19 cellular contexts compared by ENCODE assay signal in genomic region chr18:35549515-35549914, GRCh38.
"Had no signal": no experiment of that assay in that cellular context is flagged by ENCODE, and none has a peak within 500 bp of the region (broad histone marks: within the 10 kb centered on the region; RNA-seq: fewer than 3 reads in every experiment).

No MANE protein-coding gene starts in this region.

- H3K4me1 ChIP-seq: foreskin keratinocyte, psoas muscle, right lobe of liver, upper lobe of left lung had no signal

- H3K9me3 ChIP-seq: psoas muscle, right lobe of liver, SK-N-SH, thoracic aorta, upper lobe of left lung had no signal

- H3K4me3 ChIP-seq: cardiac muscle cell, dorsolateral prefrontal cortex, psoas muscle, right lobe of liver, thoracic aorta, upper lobe of left lung had no signal

- H3K27ac ChIP-seq: cardiac muscle cell, dorsolateral prefrontal cortex, foreskin keratinocyte, psoas muscle, right lobe of liver, thoracic aorta, upper lobe of left lung had no signal

- H3K36me3 ChIP-seq: cardiac muscle cell, right lobe of liver, thoracic aorta, upper lobe of left lung had no signal

- DNase-seq: activated CD4-positive, alpha-beta T cell treated with anti-CD3 and anti-CD28 coated beads for 1 hour; activated CD4-positive, alpha-beta T cell treated with anti-CD3 and anti-CD28 coated beads, Interleukin-2, amount 50 U/mL, for 48 hours; activated gamma-delta T cell treated with Interleukin-2 at 50 U/mL for 16 hours; amniotic stem cell; dorsolateral prefrontal cortex; foreskin keratinocyte; hippocampal formation; naive thymus-derived CD8-positive, alpha-beta T cell; psoas muscle; right lobe of liver; SK-N-SH; small intestine; stimulated activated CD4-positive, alpha-beta T cell treated with anti-CD3 and anti-CD28 coated beads, Interleukin-4, amount 100 ng/mL, for 24 hours; upper lobe of left lung had no signal

- ATAC-seq: activated naive CD4-positive, alpha-beta T cell treated with anti-CD3 and anti-CD28 coated beads, Interleukin-2, amount 50 U/mL, for 72 hours; foreskin keratinocyte; naive thymus-derived CD8-positive, alpha-beta T cell; psoas muscle; stimulated activated memory B cell treated with anti-CD40 and anti-IgM and Interleukin-4, amounts not matched to agents 10 μg/mL and 1 μg/mL and 100 μg/mL, for 72 hours had no signal

- FAIRE-seq: keratinocyte, small intestine had no signal

- H3K9ac ChIP-seq: SK-N-SH had no signal

- H3K27me3 ChIP-seq: cardiac muscle cell, dorsolateral prefrontal cortex, foreskin keratinocyte, right lobe of liver, upper lobe of left lung had no signal

- H3K4me2 ChIP-seq: SK-N-SH had no signal
